ENCODE assay signal across 9 cellular contexts in genomic region chr2:177983183-177983788, GRCh38.
DNase-seq lines count a peak whose midpoint lies in the region; ATAC-seq, FAIRE-seq and TF ChIP-seq lines count a peak whose summit lies in the region.
"Had no signal": no experiment of that assay in that cellular context is flagged by ENCODE, and none has a peak within 500 bp of the region (broad histone marks: within the 10 kb centered on the region; RNA-seq: fewer than 3 reads in every experiment).

No MANE protein-coding gene starts in this region.

- no peak overlapping the region for H3K9ac ChIP-seq in Karpas-422 (ENCODE audit: low read length)

- H3K27me3 Mint-ChIP-seq in activated naive CD4-positive, alpha-beta T cell treated with anti-CD3 and anti-CD28 coated beads for 36 hours (ENCODE audit: low read depth), result peaks cover 5% of the 10 kb centered on the region
- H3K27me3 Mint-ChIP-seq: dendritic cell treated with granulocyte-macrophage colony-stimulating factor and Interleukin-4, amounts not matched to agents 40 ng/mL and 50 ng/mL, for 4 days had no signal

- no peaks in the 10 kb centered on the region for H3K9me3 Mint-ChIP-seq in activated naive CD4-positive, alpha-beta T cell treated with anti-CD3 and anti-CD28 coated beads for 36 hours
- H3K9me3 Mint-ChIP-seq: dendritic cell treated with granulocyte-macrophage colony-stimulating factor and Interleukin-4, amounts not matched to agents 40 ng/mL and 50 ng/mL, for 4 days had no signal

- no peaks in the 10 kb centered on the region for H4K20me1 ChIP-seq in Karpas-422 (ENCODE audit: insufficient read depth, low read depth, low read length)
- no peaks in the 10 kb centered on the region for H4K20me1 ChIP-seq in PC-9 (ENCODE audit: insufficient read depth)

- no peaks in the 10 kb centered on the region for H3K36me3 ChIP-seq in Karpas-422 (ENCODE audit: insufficient read depth, low read length)
- no peaks in the 10 kb centered on the region for H3K36me3 ChIP-seq in PC-9 (ENCODE audit: low read depth)

- H3K4me2 ChIP-seq in Karpas-422 (ENCODE audit: low read depth, low read length, poor library complexity, severe bottlenecking) (no peak overlapping the region), PC-9 (no peak overlapping the region)

- H3K27ac Mint-ChIP-seq in activated naive CD4-positive, alpha-beta T cell treated with anti-CD3 and anti-CD28 coated beads for 36 hours, result no peak overlapping the region
- H3K27ac Mint-ChIP-seq: dendritic cell treated with granulocyte-macrophage colony-stimulating factor and Interleukin-4, amounts not matched to agents 40 ng/mL and 50 ng/mL, for 4 days had no signal

- H3K9me2 ChIP-seq in Karpas-422 (replicated peaks; ENCODE audit: insufficient read depth, low read length), result no peaks in the 10 kb centered on the region
- H3K9me2 ChIP-seq in PC-9 (ENCODE audit: insufficient read depth), result no peaks in the 10 kb centered on the region

- H2AFZ ChIP-seq in Karpas-422 (ENCODE audit: low read length) (no peak overlapping the region), PC-9 (no peak overlapping the region)

- CTCF ChIA-PET in activated naive CD4-positive, alpha-beta T cell treated with anti-CD3 and anti-CD28 coated beads for 36 hours (lab: Charles Lee), result interaction anchor here (1.1 kb wide), 1 partner anchor 63 kb away, joined by 3 read pairs; no protein-coding TSS in a partner anchor
- CTCF ChIA-PET in PC-9 (lab: Charles Lee), result interaction anchor here (0.6 to 0.9 kb wide), 4 partner anchors 128 to 436 kb away, joined by 3 to 14 read pairs (median 3); no protein-coding TSS in a partner anchor

- no peaks in the 10 kb centered on the region for H3K36me3 Mint-ChIP-seq in activated naive CD4-positive, alpha-beta T cell treated with anti-CD3 and anti-CD28 coated beads for 36 hours (ENCODE audit: low read depth)

- H3K9me3 ChIP-seq in Karpas-422 (ENCODE audit: low read length) (no peaks in the 10 kb centered on the region), PC-9 (ENCODE audit: insufficient read depth, low read depth) (no peaks in the 10 kb centered on the region)

- POLR2A ChIA-PET in PC-9 (lab: Charles Lee; ENCODE audit: unreplicated experiment), result interaction anchor here (0.6 kb wide), 1 partner anchor 53 kb away, joined by 8 read pairs; no protein-coding TSS in a partner anchor

- H3K4me3 Mint-ChIP-seq in activated naive CD4-positive, alpha-beta T cell treated with anti-CD3 and anti-CD28 coated beads for 36 hours, result no peak overlapping the region
- H3K4me3 Mint-ChIP-seq: dendritic cell treated with granulocyte-macrophage colony-stimulating factor and Interleukin-4, amounts not matched to agents 40 ng/mL and 50 ng/mL, for 4 days had no signal

- peak; percentile 39 for DNase-seq in activated naive CD4-positive, alpha-beta T cell treated with anti-CD3 and anti-CD28 coated beads for 36 hours
- DNase-seq in activated naive CD4-positive, alpha-beta T cell treated with anti-CD3 and anti-CD28 coated beads, Interleukin-2, amount 50 U/mL, for 16 hours, result no peak
- peak; percentile 75 for DNase-seq in Karpas-422
- DNase-seq in PC-9, result peak; percentile 43 to 56
- peak; percentile 27 for DNase-seq in medulla oblongata (ENCODE audit: extremely low spot score)
- no peak for DNase-seq in effector CD4-positive, alpha-beta T cell

- no peaks in the 10 kb centered on the region for H3F3A ChIP-seq in PC-9 (ENCODE audit: insufficient read depth, low read depth)

- BruUV-seq in PC-9 (replicated peaks; lab: Mats Ljungman, UMichigan), result no TSS peak

- H3K4me3 ChIP-seq in Karpas-422 (ENCODE audit: low read length), result no peak overlapping the region
- no peak overlapping the region for H3K4me3 ChIP-seq in PC-9

- H3K27ac ChIP-seq in Karpas-422 (ENCODE audit: low read length) (no peak overlapping the region), PC-9 (no peak overlapping the region)

- peak; percentile 89 for ATAC-seq in GM21786 (IDR thresholded peaks at IDR 0.05; ENCODE audit: unreplicated experiment)

- H3K27me3 ChIP-seq in Karpas-422 (ENCODE audit: low read length), result no peaks in the 10 kb centered on the region
- no peaks in the 10 kb centered on the region for H3K27me3 ChIP-seq in PC-9 (ENCODE audit: insufficient read depth, low read depth)

- H3K79me2 ChIP-seq in Karpas-422 (ENCODE audit: low read length) (no peaks in the 10 kb centered on the region), PC-9 (ENCODE audit: low read depth) (no peaks in the 10 kb centered on the region)

- peak; percentile 5 for FAIRE-seq in colon (lab: Jason Lieb, UNC)

- intact Hi-C loops in activated naive CD4-positive, alpha-beta T cell treated with anti-CD3 and anti-CD28 coated beads for 36 hours (cut with micrococcal nuclease), result loop anchor here (5.0 kb wide), 2 partner anchors 129 to 299 kb away; partner anchors contain the start of gene RBM45
- intact Hi-C loops in PC-9 (cut with micrococcal nuclease; ENCODE audit: unreplicated experiment), result loop anchor here (2.0 to 10.0 kb wide), 2 partner anchors 212 to 432 kb away; partner anchors contain the start of gene OSBPL6

- TF ChIP-seq CTCF in PC-9 (conservative IDR thresholded peaks at IDR 0.05), result peak; percentile 96

- H3K4me1 ChIP-seq in Karpas-422 (ENCODE audit: low read length) (no peaks in the 10 kb centered on the region), PC-9 (replicated peaks; ENCODE audit: insufficient read depth) (no peaks in the 10 kb centered on the region)

- no peaks in the 10 kb centered on the region for H3K4me1 Mint-ChIP-seq in activated naive CD4-positive, alpha-beta T cell treated with anti-CD3 and anti-CD28 coated beads for 36 hours (ENCODE audit: low read depth)

Comparison
In these comparisons a context has a peak if more than half of its experiments do, and no peak if none do; other contexts are left out.
1. DNase-seq: peak in activated naive CD4-positive, alpha-beta T cell treated with anti-CD3 and anti-CD28 coated beads for 36 hours (single experiment), Karpas-422 (single experiment), PC-9 (2 of 2) and medulla oblongata (single experiment); none in activated naive CD4-positive, alpha-beta T cell treated with anti-CD3 and anti-CD28 coated beads, Interleukin-2, amount 50 U/mL, for 16 hours (single experiment) and effector CD4-positive, alpha-beta T cell (single experiment).